13 cellular contexts compared by ENCODE assay signal in genomic region chrX:97326456-97326855, GRCh38.
DNase-seq lines count a peak whose midpoint lies in the region; ATAC-seq and TF ChIP-seq lines count a peak whose summit lies in the region.
"Had no signal": no experiment of that assay in that cellular context is flagged by ENCODE, and none has a peak within 500 bp of the region (broad histone marks: within the 10 kb centered on the region; RNA-seq: fewer than 3 reads in every experiment).

No MANE protein-coding gene starts in this region.

- no peaks in the 10 kb centered on the region for H3K36me3 ChIP-seq in GM06990 (ENCODE audit: control insufficient read depth, insufficient read depth, low read length)
- H3K36me3 ChIP-seq: neutrophil had no signal

- H3K27me3 ChIP-seq in GM06990 (replicated peaks; ENCODE audit: control insufficient read depth, insufficient read depth, low read length): no peaks in the 10 kb centered on the region
- H3K27me3 ChIP-seq: neutrophil had no signal

- no peak overlapping the region for H3K4me3 ChIP-seq in GM06990 (replicated peaks; ENCODE audit: low read depth, low read length)

- TF ChIP-seq CTCF in GM06990 (IDR thresholded peaks at IDR 0.05; ENCODE audit: insufficient read depth, low read length, poor library complexity, severe bottlenecking): no peak

- DNase-seq in GM06990 (ENCODE audit: extremely low read depth, insufficient read length): peak; percentile 43
- DNase-seq in NCI-H345 treated with DMSO at 0.1 percent for 48 hours (lab: John Stamatoyannopoulos, UW; ENCODE audit: unreplicated experiment): no peak
- no peak for DNase-seq in head of caudate nucleus
- no peak for DNase-seq in stimulated activated CD4-positive, alpha-beta T cell treated with anti-CD3 and anti-CD28 coated beads, Interleukin-2, amount 100 ng/mL, for 48 hours
- no peak for DNase-seq in SK-N-DZ (ENCODE audit: low spot score)
- DNase-seq: activated CD4-positive, alpha-beta T cell treated with anti-CD3 and anti-CD28 coated beads, Interleukin-2, amount 50 U/mL, for 1 hour; islet precursor cell; NCI-H187 treated with DMSO at 0.1 percent for 48 hours; SIG-M5 had no signal

- intact Hi-C loops in head of caudate nucleus (cut with DNase I): no loop called here

- ATAC-seq in GM19328 (IDR thresholded peaks at IDR 0.05; ENCODE audit: unreplicated experiment) (peak; percentile 82), HG02798 (IDR thresholded peaks at IDR 0.05; ENCODE audit: poor library complexity, unreplicated experiment) (peak; percentile 98), HG03521 (IDR thresholded peaks at IDR 0.05; ENCODE audit: unreplicated experiment) (peak; percentile 96)
